Comparison of ENCODE assay signal across 14 cellular contexts in the genomic region with DNA sequence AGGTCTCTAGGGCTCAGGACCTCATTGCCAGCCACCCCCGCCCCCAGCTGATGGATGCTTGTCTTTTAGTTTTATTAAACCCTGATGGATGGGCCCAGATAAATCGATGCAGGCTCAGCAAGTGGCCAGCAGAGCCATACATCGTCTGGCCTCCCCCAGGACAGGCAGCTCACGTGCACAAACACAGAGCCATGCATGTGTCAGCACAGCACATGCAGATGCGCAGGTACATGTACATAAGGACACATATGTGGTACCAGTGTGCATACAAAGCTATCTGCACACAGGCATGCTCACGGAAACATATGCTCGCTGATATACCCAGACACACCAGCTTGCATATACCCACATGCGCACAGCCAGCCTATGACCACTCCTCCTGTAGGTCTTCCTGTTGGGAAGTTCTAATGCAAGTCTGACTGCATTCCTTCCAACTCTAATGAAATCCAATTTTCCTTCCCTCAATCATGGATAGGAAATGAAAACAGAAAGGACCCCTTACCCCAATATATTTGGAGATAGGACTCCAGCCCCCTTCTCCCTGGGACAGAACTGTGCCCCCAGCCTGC. TPM values are rescaled to one million over a fixed set of nuclear protein-coding genes. Genes with fewer than 3 reads are reported as not detected.
DNase-seq lines count a peak whose midpoint lies in the region; ATAC-seq, FAIRE-seq and TF ChIP-seq lines count a peak whose summit lies in the region.
"Had no signal": no experiment of that assay in that cellular context is flagged by ENCODE, and none has a peak within 500 bp of the region (broad histone marks: within the 10 kb centered on the region; RNA-seq: fewer than 3 reads in every experiment).

No MANE protein-coding gene starts in this region.

- H3K9ac ChIP-seq in SK-N-SH (no peak overlapping the region), mucosa of rectum (ENCODE audit: low read depth in 1 of 2, low read length in 2 of 2) (no peak overlapping the region)

- no peak for ATAC-seq in SK-N-SH treated with all-trans-retinoic acid at 6 μM for 48 hours
- no peak for ATAC-seq in upper lobe of left lung (ENCODE audit: low FRiP score in 2 of 2)

- H3K9me3 ChIP-seq in SK-N-SH (no peaks in the 10 kb centered on the region), mucosa of rectum (ENCODE audit: control insufficient read depth in 2 of 2, low read length in 2 of 2) (no peaks in the 10 kb centered on the region), upper lobe of left lung (no peaks in the 10 kb centered on the region)

- H3F3A ChIP-seq in SK-N-SH (replicated peaks; ENCODE audit: insufficient read depth): peaks cover 37% of the 10 kb centered on the region

- no peaks in the 10 kb centered on the region for H3K79me2 ChIP-seq in SK-N-SH (ENCODE audit: insufficient read depth)

- no peaks in the 10 kb centered on the region for H3K27me3 ChIP-seq in SK-N-SH (ENCODE audit: insufficient read depth)
- peaks cover 3 to 7% of the 10 kb centered on the region in 2 donors for H3K27me3 ChIP-seq in mucosa of rectum (ENCODE audit: control insufficient read depth in 2 of 2, insufficient read depth in 2 of 2, low read length in 2 of 2)
- peaks cover 0 to 13% (median 5%) of the 10 kb centered on the region in 4 donors for H3K27me3 ChIP-seq in upper lobe of left lung

- H3K4me1 ChIP-seq in SK-N-SH (ENCODE audit: control insufficient read depth in 1 of 2, insufficient read depth in 2 of 2, low read depth in 1 of 2, low read length in 1 of 2) (peaks cover 37 to 72% of the 10 kb centered on the region in 2 experiments), mucosa of rectum (ENCODE audit: control insufficient read depth in 2 of 2, insufficient read depth in 2 of 2, low read length in 2 of 2) (peaks cover 21% of the 10 kb centered on the region in 2 donors), upper lobe of left lung (peaks cover 22 to 38% (median 24%) of the 10 kb centered on the region in 4 donors)

- POLR2A ChIA-PET in SK-N-SH (lab: Yijun Ruan, JAX): interaction anchor here (1.8 kb wide), 1 partner anchor 86 kb away, joined by 5 read pairs; no protein-coding TSS in a partner anchor

- FAIRE-seq in frontal cortex (lab: Jason Lieb, UNC): no peak
- FAIRE-seq: small intestine had no signal

- TF ChIP-seq CTCF in SK-N-SH (IDR thresholded peaks at IDR 0.05): no peak
- TF ChIP-seq CTCF in coronary artery (IDR thresholded peaks at IDR 0.05): no peak
- TF ChIP-seq CTCF in upper lobe of left lung (IDR thresholded peaks at IDR 0.05): no peak

- no peak for TF ChIP-seq POLR2A in upper lobe of left lung (IDR thresholded peaks at IDR 0.05)

- TF ChIP-seq RAD21 in SK-N-SH (IDR thresholded peaks at IDR 0.05; ENCODE audit: low read length): no peak

- no peaks in the 10 kb centered on the region for H3K36me3 ChIP-seq in SK-N-SH (replicated peaks in 1 of 2; ENCODE audit: control insufficient read depth in 1 of 2, insufficient read depth in 2 of 2, low read length in 1 of 2)
- no peaks in the 10 kb centered on the region for H3K36me3 ChIP-seq in mucosa of rectum (ENCODE audit: control insufficient read depth in 2 of 2, insufficient read depth in 2 of 2, low read length in 2 of 2)
- H3K36me3 ChIP-seq in upper lobe of left lung: no peaks in the 10 kb centered on the region

- peak overlapping the region; percentile 57; the same call in 1 of the 2 replicates for H3K4me2 ChIP-seq in SK-N-SH
- H3K4me2 ChIP-seq: PC-9 had no signal

- TF ChIP-seq EP300 in SK-N-SH (IDR thresholded peaks at IDR 0.05; ENCODE audit: borderline replicate concordance in 1 of 2, low read depth in 1 of 2, low read length in 1 of 2) (no peak), upper lobe of left lung (IDR thresholded peaks at IDR 0.05) (no peak)

- H3K4me3 ChIP-seq in SK-N-SH (ENCODE audit: low read depth in 2 of 2, low read length in 1 of 2) (peak overlapping the region in 1 of 2 experiments; percentile 47; a peak in 2 of 4 replicates), coronary artery (peak overlapping the region; percentile 74), mucosa of rectum (ENCODE audit: low read length in 2 of 2) (peak overlapping the region; percentile 49 to 63), upper lobe of left lung (peak overlapping the region in 3 of 4 donors; percentile 22 to 46 (median 36))
- H3K4me3 ChIP-seq: PC-9 had no signal

- H3K27ac ChIP-seq in SK-N-SH (ENCODE audit: low read depth in 2 of 2, low read length in 1 of 2) (peak overlapping the region; percentile 76 to 84; a peak in 2 of 4 replicates), coronary artery (peak overlapping the region; percentile 79 to 97), mucosa of rectum (ENCODE audit: low read depth in 2 of 2, low read length in 2 of 2) (peak overlapping the region; percentile 43 to 76), upper lobe of left lung (peak overlapping the region in 3 of 4 donors; percentile 75 to 85 (median 76))
- H3K27ac ChIP-seq: 22Rv1, PC-9 had no signal

- WGBS in SK-N-SH (ENCODE audit: low lambda C conversion rate): 70% methylated on average over 6 of the region's 8 CpGs
- 75 to 86% methylated on average over 4 to 8 of the region's 8 CpGs for WGBS in upper lobe of left lung, 2 donors

- no peaks in the 10 kb centered on the region for H4K20me1 ChIP-seq in SK-N-SH (ENCODE audit: insufficient read depth)

- H3K9me2 ChIP-seq in SK-N-SH: no peaks in the 10 kb centered on the region

- peak; percentile 49 for DNase-seq in SK-N-SH
- no peak for DNase-seq in coronary artery (ENCODE audit: low spot score)
- DNase-seq in upper lobe of left lung: no peak
- no peak for DNase-seq in frontal cortex (ENCODE audit: low spot score in 2 of 2)
- DNase-seq in anterior cingulate cortex (lab: John Stamatoyannopoulos, UW): no peak
- no peak for DNase-seq in NCI-H69 (lab: John Stamatoyannopoulos, UW)
- DNase-seq: activated CD4-positive, CD25-positive, alpha-beta regulatory T cell treated with anti-CD3 and anti-CD28 coated beads, Interleukin-2, amount 50 U/mL, for 72 hours; activated gamma-delta T cell; NCI-H2171 treated with DMSO at 0.1 percent for 48 hours; PC-9; small intestine had no signal

- CTCF ChIA-PET in SK-N-SH (lab: Yijun Ruan, JAX): interaction anchor here (0.8 to 10.2 kb wide), 10 partner anchors 11 to 140 kb away, joined by 3 to 116 read pairs (median 4); no protein-coding TSS in a partner anchor

- H2AFZ ChIP-seq in SK-N-SH (ENCODE audit: low read depth): no peak overlapping the region
- H2AFZ ChIP-seq: PC-9 had no signal

TF ChIP-seq in SK-N-SH, 30 proteins besides CTCF, POLR2A, EP300 and RAD21:
- TF ChIP-seq MXI1 (IDR thresholded peaks at IDR 0.05; ENCODE audit: low read depth, low read length): 0 out of 2 replicates have a peak, but pooled peaks have one; percentile 7
- TF ChIP-seq, protein P1, sequence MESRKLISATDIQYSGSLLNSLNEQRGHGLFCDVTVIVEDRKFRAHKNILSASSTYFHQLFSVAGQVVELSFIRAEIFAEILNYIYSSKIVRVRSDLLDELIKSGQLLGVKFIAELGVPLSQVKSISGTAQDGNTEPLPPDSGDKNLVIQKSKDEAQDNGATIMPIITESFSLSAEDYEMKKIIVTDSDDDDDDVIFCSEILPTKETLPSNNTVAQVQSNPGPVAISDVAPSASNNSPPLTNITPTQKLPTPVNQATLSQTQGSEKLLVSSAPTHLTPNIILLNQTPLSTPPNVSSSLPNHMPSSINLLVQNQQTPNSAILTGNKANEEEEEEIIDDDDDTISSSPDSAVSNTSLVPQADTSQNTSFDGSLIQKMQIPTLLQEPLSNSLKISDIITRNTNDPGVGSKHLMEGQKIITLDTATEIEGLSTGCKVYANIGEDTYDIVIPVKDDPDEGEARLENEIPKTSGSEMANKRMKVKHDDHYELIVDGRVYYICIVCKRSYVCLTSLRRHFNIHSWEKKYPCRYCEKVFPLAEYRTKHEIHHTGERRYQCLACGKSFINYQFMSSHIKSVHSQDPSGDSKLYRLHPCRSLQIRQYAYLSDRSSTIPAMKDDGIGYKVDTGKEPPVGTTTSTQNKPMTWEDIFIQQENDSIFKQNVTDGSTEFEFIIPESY (IDR thresholded peaks at IDR 0.05; ENCODE audit: borderline replicate concordance, low read depth): no peak

TF ChIP-seq in SK-N-SH treated with all-trans-retinoic acid at 6 μM for 48 hours, 23 proteins besides CTCF, POLR2A, EP300 and RAD21 (continues in another document):
- TF ChIP-seq SNAI2 (CRISPR knock-in tag; IDR thresholded peaks at IDR 0.05) (no peak), TOX (CRISPR knock-in tag; IDR thresholded peaks at IDR 0.05; ENCODE audit: borderline replicate concordance) (no peak), OSR1 (CRISPR knock-in tag; IDR thresholded peaks at IDR 0.05) (no peak), TCF4 (CRISPR knock-in tag; IDR thresholded peaks at IDR 0.05; ENCODE audit: borderline replicate concordance) (no peak), RARB (CRISPR knock-in tag; IDR thresholded peaks at IDR 0.05) (no peak), PPARA (CRISPR knock-in tag; IDR thresholded peaks at IDR 0.05; ENCODE audit: borderline replicate concordance) (no peak), ESRRG (CRISPR knock-in tag; IDR thresholded peaks at IDR 0.05) (no peak), ARNTL (CRISPR knock-in tag; IDR thresholded peaks at IDR 0.05; ENCODE audit: borderline replicate concordance, low read depth) (no peak), ZFP3 (CRISPR knock-in tag; IDR thresholded peaks at IDR 0.05) (no peak)
- TF ChIP-seq, protein P2, sequence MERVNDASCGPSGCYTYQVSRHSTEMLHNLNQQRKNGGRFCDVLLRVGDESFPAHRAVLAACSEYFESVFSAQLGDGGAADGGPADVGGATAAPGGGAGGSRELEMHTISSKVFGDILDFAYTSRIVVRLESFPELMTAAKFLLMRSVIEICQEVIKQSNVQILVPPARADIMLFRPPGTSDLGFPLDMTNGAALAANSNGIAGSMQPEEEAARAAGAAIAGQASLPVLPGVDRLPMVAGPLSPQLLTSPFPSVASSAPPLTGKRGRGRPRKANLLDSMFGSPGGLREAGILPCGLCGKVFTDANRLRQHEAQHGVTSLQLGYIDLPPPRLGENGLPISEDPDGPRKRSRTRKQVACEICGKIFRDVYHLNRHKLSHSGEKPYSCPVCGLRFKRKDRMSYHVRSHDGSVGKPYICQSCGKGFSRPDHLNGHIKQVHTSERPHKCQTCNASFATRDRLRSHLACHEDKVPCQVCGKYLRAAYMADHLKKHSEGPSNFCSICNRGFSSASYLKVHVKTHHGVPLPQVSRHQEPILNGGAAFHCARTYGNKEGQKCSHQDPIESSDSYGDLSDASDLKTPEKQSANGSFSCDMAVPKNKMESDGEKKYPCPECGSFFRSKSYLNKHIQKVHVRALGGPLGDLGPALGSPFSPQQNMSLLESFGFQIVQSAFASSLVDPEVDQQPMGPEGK (CRISPR knock-in tag; IDR thresholded peaks at IDR 0.05; ENCODE audit: borderline replicate concordance): no peak

RNA-seq across cellular contexts. Expression of gene COL16A1, which starts 0.9 kb away (rescaled TPM):
- polyA plus RNA-seq in SK-N-SH (2012; rRNA removed): 9.0 and 10.4 TPM in 2 replicates
- 3.0 and 3.8 TPM in 2 replicates for polyA plus RNA-seq in SK-N-SH (2012; cell fraction: cytosol; rRNA removed)
- 38.2 and 47.3 TPM in 2 replicates for polyA plus RNA-seq in SK-N-SH (2012; cell fraction: nucleus; rRNA removed)
- 100 to 1,000 TPM in 1 of 6 donors, 10 to 100 TPM in 5; 15.2 to 103 (median 40.7) TPM for total RNA-seq in upper lobe of left lung
- total RNA-seq in frontal cortex: 4.1 TPM

RNA-seq across cellular contexts. Expression of gene PEF1, which starts 58.2 kb away (rescaled TPM):
- polyA plus RNA-seq in SK-N-SH (2012; rRNA removed): 51.9 and 63.4 TPM in 2 replicates
- polyA plus RNA-seq in SK-N-SH (2012; cell fraction: cytosol; rRNA removed): 37.2 and 46.8 TPM in 2 replicates
- polyA plus RNA-seq in SK-N-SH (2012; cell fraction: nucleus; rRNA removed): 54.1 and 56.9 TPM in 2 replicates
- total RNA-seq in upper lobe of left lung: 100 to 1,000 TPM in 1 of 6 donors, 10 to 100 TPM in 5; 52.4 to 135 (median 77.4) TPM
- total RNA-seq in frontal cortex: 37.9 TPM
